In the genomic region with DNA sequence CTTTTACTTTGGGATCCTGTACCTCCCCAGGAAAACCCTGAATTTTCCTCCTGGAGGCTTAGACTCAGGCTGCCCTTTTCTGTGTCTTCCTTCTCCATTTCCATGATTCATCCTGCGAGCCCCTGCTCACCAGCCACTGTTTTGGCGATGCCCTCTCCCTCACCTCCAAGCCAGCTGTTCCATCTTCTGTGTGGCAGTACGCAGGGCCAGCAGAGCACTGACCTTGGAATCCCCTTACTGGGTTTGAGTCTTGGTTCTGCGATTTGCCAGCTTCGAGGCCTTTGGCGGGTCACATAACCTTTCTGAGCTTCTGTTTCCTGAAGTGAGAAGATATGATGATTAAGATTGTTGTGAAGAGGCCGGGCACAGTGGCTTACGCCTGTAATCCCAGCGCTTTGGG, we compare ENCODE assay signal across 19 cellular contexts.
"Had no signal": no experiment of that assay in that cellular context is flagged by ENCODE, and none has a peak within 500 bp of the region (broad histone marks: within the 10 kb centered on the region; RNA-seq: fewer than 3 reads in every experiment).

No MANE protein-coding gene starts in this region.

- H3K27me3 ChIP-seq: Peyer's patch had no signal

- H3K27ac ChIP-seq: Peyer's patch, VCaP had no signal

- DNase-seq: activated CD4-positive, alpha-beta T cell treated with anti-CD3 and anti-CD28 coated beads for 36 hours; activated CD4-positive, alpha-beta T cell treated with anti-CD3 and anti-CD28 coated beads, Interleukin-2, amount 50 U/mL, for 1 hour; activated CD8-positive, alpha-beta memory T cell treated with anti-CD3 and anti-CD28 coated beads, Interleukin-2, amount 50 U/mL, for 4 hours; activated CD8-positive, alpha-beta T cell treated with anti-CD3 and anti-CD28 coated beads for 36 hours; activated gamma-delta T cell treated with Interleukin-2 at 50 U/mL for 16 hours; activated naive CD4-positive, alpha-beta T cell treated with anti-CD3 and anti-CD28 coated beads, Interleukin-2, amount 10 ng/mL, durations not matched to agents 7 days and 5 days; activated naive CD8-positive, alpha-beta T cell treated with anti-CD3 and anti-CD28 coated beads for 36 hours; activated T-cell treated with anti-CD3 and anti-CD28 coated beads, Interleukin-2, amount 50 U/mL, for 72 hours; MM.1S; NCI-H1105; NCI-H1436; NCI-H1694 treated with DMSO at 0.1 percent for 48 hours; NCI-H2029 treated with DMSO at 0.1 percent for 48 hours; NCI-H446; NCI-H524; SK-N-SH; T-helper 1 cell had no signal

- H3K9me3 ChIP-seq: Peyer's patch, SK-N-SH had no signal

- ATAC-seq: activated CD4-positive, alpha-beta T cell treated with anti-CD3 and anti-CD28 coated beads for 36 hours; activated CD8-positive, alpha-beta T cell treated with anti-CD3 and anti-CD28 coated beads for 36 hours; activated T-cell treated with anti-CD3 and anti-CD28 coated beads, Interleukin-2, amount 50 U/mL, for 72 hours had no signal

- H3K4me3 ChIP-seq: Peyer's patch had no signal
